15 cellular contexts compared by ENCODE assay signal in genomic region chr9:37617837-37618236, GRCh38. TPM values are rescaled to one million over a fixed set of nuclear protein-coding genes. Genes with fewer than 3 reads are reported as not detected.
DNase-seq lines count a peak whose midpoint lies in the region; ATAC-seq and TF ChIP-seq lines count a peak whose summit lies in the region.
"Had no signal": no experiment of that assay in that cellular context is flagged by ENCODE, and none has a peak within 500 bp of the region (broad histone marks: within the 10 kb centered on the region; RNA-seq: fewer than 3 reads in every experiment).

No MANE protein-coding gene starts in this region.

- H3K9me3 ChIP-seq in NT2/D1 (ENCODE audit: insufficient read depth, low read length) (no peaks in the 10 kb centered on the region), WERI-Rb-1 (ENCODE audit: severe bottlenecking) (no peaks in the 10 kb centered on the region)
- H3K9me3 ChIP-seq: tibial artery had no signal

- H3K36me3 ChIP-seq in NT2/D1 (ENCODE audit: insufficient read depth, insufficient read length, low read length) (no peaks in the 10 kb centered on the region), WERI-Rb-1 (no peaks in the 10 kb centered on the region)
- H3K36me3 ChIP-seq: tibial artery had no signal

- H3K4me3 ChIP-seq in NT2/D1 (ENCODE audit: insufficient read length, low read depth) (no peak overlapping the region), fibroblast of the aortic adventitia (ENCODE audit: low read depth, low read length) (no peak overlapping the region), WERI-Rb-1 (ENCODE audit: low read depth, low read length) (no peak overlapping the region)
- H3K4me3 ChIP-seq: skin epidermis, tibial artery had no signal

- TF ChIP-seq CTCF in fibroblast of the aortic adventitia (IDR thresholded peaks at IDR 0.05; ENCODE audit: insufficient read depth, low read length) (no peak), WERI-Rb-1 (IDR thresholded peaks at IDR 0.05; ENCODE audit: low read depth, low read length) (no peak)

- no peak overlapping the region for H3K9ac ChIP-seq in NT2/D1 (ENCODE audit: insufficient read length, low read depth)

- no peak for ATAC-seq in HG02885 (IDR thresholded peaks at IDR 0.05; ENCODE audit: poor library complexity, unreplicated experiment)
- ATAC-seq: foreskin keratinocyte; natural killer cell treated with Interleukin-12 subunit alpha and Interleukin-12 subunit beta and Interleukin-15 and Interleukin-18, amount 100 ng/mL, for 72 hours had no signal

- peak; percentile 7 for DNase-seq in NCI-H2227 (lab: John Stamatoyannopoulos, UW; ENCODE audit: unreplicated experiment)
- DNase-seq in NCI-H2227 treated with DMSO at 0.1 percent for 48 hours (lab: John Stamatoyannopoulos, UW), result no peak
- DNase-seq in NT2/D1 (ENCODE audit: low read depth, low spot score), result peak; percentile 6
- peak; percentile 38 for DNase-seq in fibroblast of the aortic adventitia (ENCODE audit: low read depth)
- DNase-seq in NCI-H128 (lab: John Stamatoyannopoulos, UW; ENCODE audit: unreplicated experiment), result no peak
- no peak for DNase-seq in midbrain (lab: John Stamatoyannopoulos, UW)
- DNase-seq in WERI-Rb-1, result no peak
- DNase-seq: activated CD4-positive, alpha-beta T cell treated with anti-CD3 and anti-CD28 coated beads, Interleukin-2, amount 50 U/mL, for 48 hours; activated naive CD4-positive, alpha-beta T cell treated with anti-CD3 and anti-CD28 coated beads, Interleukin-2, amount 10 ng/mL, durations not matched to agents 7 days and 5 days; DND-41; tibial artery had no signal

- H3K4me1 ChIP-seq in NT2/D1 (ENCODE audit: insufficient read depth, insufficient read length), result no peaks in the 10 kb centered on the region
- H3K4me1 ChIP-seq: foreskin keratinocyte, tibial artery had no signal

- H3K27me3 ChIP-seq in NT2/D1 (ENCODE audit: insufficient read depth, insufficient read length) (no peaks in the 10 kb centered on the region), WERI-Rb-1 (ENCODE audit: insufficient read depth, low read depth, severe bottlenecking) (no peaks in the 10 kb centered on the region)

- no peak overlapping the region for H3K27ac ChIP-seq in WERI-Rb-1
- H3K27ac ChIP-seq: foreskin keratinocyte, tibial artery had no signal

RNA-seq across cellular contexts. Expression of gene TOMM5, which starts 25.4 kb away (rescaled TPM):
- 58.5 and 181 TPM in 2 replicates for total RNA-seq in fibroblast of the aortic adventitia (ENCODE audit: low replicate concordance)

RNA-seq across cellular contexts. Expression of gene FRMPD1, which starts 32.9 kb away (rescaled TPM):
- not detected in 2 replicates for total RNA-seq in fibroblast of the aortic adventitia (ENCODE audit: low replicate concordance)
- total RNA-seq: natural killer cell treated with Interleukin-12 subunit alpha and Interleukin-12 subunit beta and Interleukin-15 and Interleukin-18, amount 100 ng/mL, for 72 hours had no signal

RNA-seq across cellular contexts. Expression of gene FBXO10, which starts 41.7 kb away (rescaled TPM):
- total RNA-seq in fibroblast of the aortic adventitia (ENCODE audit: low replicate concordance), result 7.1 and 7.6 TPM in 2 replicates

Comparison
In these comparisons a context has a peak if more than half of its experiments do, and no peak if none do; other contexts are left out.
1. DNase-seq: peak in NCI-H2227 (single experiment), NT2/D1 (single experiment) and fibroblast of the aortic adventitia (single experiment); none in NCI-H2227 treated with DMSO at 0.1 percent for 48 hours (single experiment), NCI-H128 (single experiment), midbrain (single experiment) and WERI-Rb-1 (single experiment).